In genomic region chr1:108663074-108663473, GRCh38 we compare ENCODE assay signal across 21 cellular contexts. TPM values are rescaled to one million over a fixed set of nuclear protein-coding genes. Genes with fewer than 3 reads are reported as not detected.
DNase-seq lines count a peak whose midpoint lies in the region; ATAC-seq and TF ChIP-seq lines count a peak whose summit lies in the region.
"Had no signal": no experiment of that assay in that cellular context is flagged by ENCODE, and none has a peak within 500 bp of the region (broad histone marks: within the 10 kb centered on the region; RNA-seq: fewer than 3 reads in every experiment).

No MANE protein-coding gene starts in this region.

- H3K36me3 ChIP-seq in mucosa of descending colon (ENCODE audit: low read depth) = no peaks in the 10 kb centered on the region
- H3K36me3 ChIP-seq: prostate gland, stomach, WERI-Rb-1 had no signal

- intact Hi-C loops in activated CD4-positive, alpha-beta T cell treated with anti-CD3 and anti-CD28 coated beads for 36 hours (cut with DNase I, micrococcal nuclease) = no loop called here
- intact Hi-C loops in mucosa of descending colon (cut with DNase I, micrococcal nuclease) = no loop called here

- ATAC-seq in activated CD4-positive, alpha-beta T cell treated with anti-CD3 and anti-CD28 coated beads for 36 hours = no peak
- ATAC-seq in mucosa of descending colon = no peak
- ATAC-seq: K562 had no signal

- TF ChIP-seq CTCF in fibroblast of the aortic adventitia (IDR thresholded peaks at IDR 0.05; ENCODE audit: insufficient read depth, low read length) (no peak), mucosa of descending colon (IDR thresholded peaks at IDR 0.05) (no peak)

- CTCF ChIA-PET in activated CD4-positive, alpha-beta T cell treated with anti-CD3 and anti-CD28 coated beads for 36 hours (lab: Charles Lee) = interaction anchor here (0.7 to 1.9 kb wide), 5 partner anchors 9 to 235 kb away, joined by 3 to 7 read pairs (median 5); partner anchors contain the start of gene PRPF38B
- CTCF ChIA-PET in activated CD4-positive, alpha-beta memory T cell treated with anti-CD3 and anti-CD28 coated beads, Interleukin-2, amount 10 ng/mL, durations not matched to agents 7 days and 5 days (lab: Charles Lee) = interaction anchor here (7.1 kb wide), 1 partner anchor 17 kb away, joined by 100 read pairs; no protein-coding TSS in a partner anchor

- peak overlapping the region; percentile 7 for H3K27ac Mint-ChIP-seq in activated CD4-positive, alpha-beta T cell treated with anti-CD3 and anti-CD28 coated beads for 36 hours
- H3K27ac Mint-ChIP-seq in activated CD4-positive, alpha-beta memory T cell treated with anti-CD3 and anti-CD28 coated beads, Interleukin-2, amount 10 ng/mL, durations not matched to agents 7 days and 5 days = no peak overlapping the region

- no peak for DNase-seq in activated CD4-positive, alpha-beta T cell treated with anti-CD3 and anti-CD28 coated beads for 36 hours
- no peak for DNase-seq in activated CD4-positive, alpha-beta T cell treated with anti-CD3 and anti-CD28 coated beads, Interleukin-2, amount 50 U/mL, for 48 hours
- DNase-seq in DMS 273 treated with DMSO at 0.1 percent for 48 hours (lab: John Stamatoyannopoulos, UW) (peak; percentile 50), fibroblast of the aortic adventitia (ENCODE audit: low read depth) (peak; percentile 25), mucosa of descending colon (no peak), NCI-H1092 (lab: John Stamatoyannopoulos, UW) (no peak), ureter (ENCODE audit: low spot score) (no peak)
- DNase-seq in activated CD4-positive, alpha-beta memory T cell treated with anti-CD3 and anti-CD28 coated beads, Interleukin-2, amount 10 ng/mL, durations not matched to agents 7 days and 5 days = no peak
- DNase-seq: activated naive CD4-positive, alpha-beta T cell treated with anti-CD3 and anti-CD28 coated beads, Interleukin-2, amount 50 U/mL, for 16 hours; naive B cell; NCI-H2107; stimulated activated CD4-positive, alpha-beta T cell treated with anti-CD3 and anti-CD28 coated beads, Interleukin-15, amount 100 ng/mL, for 24 hours; stomach; WERI-Rb-1 had no signal

- no peaks in the 10 kb centered on the region for H3K4me1 ChIP-seq in mucosa of descending colon (ENCODE audit: low read depth)
- H3K4me1 ChIP-seq: prostate gland had no signal

- H3K4me3 ChIP-seq in fibroblast of the aortic adventitia (ENCODE audit: low read depth, low read length) = no peak overlapping the region
- no peak overlapping the region for H3K4me3 ChIP-seq in mucosa of descending colon
- H3K4me3 ChIP-seq: K562, lung, prostate gland, stomach had no signal

- no peak overlapping the region for H3K4me3 Mint-ChIP-seq in activated CD4-positive, alpha-beta T cell treated with anti-CD3 and anti-CD28 coated beads for 36 hours
- peak overlapping the region; percentile 23 for H3K4me3 Mint-ChIP-seq in activated CD4-positive, alpha-beta memory T cell treated with anti-CD3 and anti-CD28 coated beads, Interleukin-2, amount 10 ng/mL, durations not matched to agents 7 days and 5 days
- H3K4me3 Mint-ChIP-seq: CD14-positive monocyte had no signal

- H3K36me3 Mint-ChIP-seq in activated CD4-positive, alpha-beta T cell treated with anti-CD3 and anti-CD28 coated beads for 36 hours (ENCODE audit: low read depth) = no peaks in the 10 kb centered on the region
- H3K36me3 Mint-ChIP-seq in activated CD4-positive, alpha-beta memory T cell treated with anti-CD3 and anti-CD28 coated beads, Interleukin-2, amount 10 ng/mL, durations not matched to agents 7 days and 5 days (ENCODE audit: low read depth) = peaks cover 5% of the 10 kb centered on the region
- H3K36me3 Mint-ChIP-seq: naive B cell had no signal

- H3K4me1 Mint-ChIP-seq in activated CD4-positive, alpha-beta T cell treated with anti-CD3 and anti-CD28 coated beads for 36 hours = peaks cover 25% of the 10 kb centered on the region
- H3K4me1 Mint-ChIP-seq in activated CD4-positive, alpha-beta memory T cell treated with anti-CD3 and anti-CD28 coated beads, Interleukin-2, amount 10 ng/mL, durations not matched to agents 7 days and 5 days = peaks cover 35% of the 10 kb centered on the region

- H3K27me3 Mint-ChIP-seq in activated CD4-positive, alpha-beta T cell treated with anti-CD3 and anti-CD28 coated beads for 36 hours = no peaks in the 10 kb centered on the region
- H3K27me3 Mint-ChIP-seq in activated CD4-positive, alpha-beta memory T cell treated with anti-CD3 and anti-CD28 coated beads, Interleukin-2, amount 10 ng/mL, durations not matched to agents 7 days and 5 days = no peaks in the 10 kb centered on the region
- H3K27me3 Mint-ChIP-seq: naive B cell had no signal

- H3K9me3 ChIP-seq in mucosa of descending colon = no peaks in the 10 kb centered on the region
- H3K9me3 ChIP-seq: prostate gland, stomach had no signal

- H3K9me3 Mint-ChIP-seq in activated CD4-positive, alpha-beta T cell treated with anti-CD3 and anti-CD28 coated beads for 36 hours (ENCODE audit: low read depth) = no peaks in the 10 kb centered on the region
- H3K9me3 Mint-ChIP-seq in activated CD4-positive, alpha-beta memory T cell treated with anti-CD3 and anti-CD28 coated beads, Interleukin-2, amount 10 ng/mL, durations not matched to agents 7 days and 5 days = peaks cover 2% of the 10 kb centered on the region

- POLR2A ChIA-PET in activated CD4-positive, alpha-beta T cell treated with anti-CD3 and anti-CD28 coated beads for 36 hours (lab: Charles Lee) = interaction anchor here (0.6 to 1.3 kb wide), 3 partner anchors 8 to 211 kb away, joined by 3 to 4 read pairs (median 3); no protein-coding TSS in a partner anchor
- POLR2A ChIA-PET in activated CD4-positive, alpha-beta memory T cell treated with anti-CD3 and anti-CD28 coated beads, Interleukin-2, amount 10 ng/mL, durations not matched to agents 7 days and 5 days (lab: Charles Lee) = interaction anchor here (1.0 to 7.2 kb wide), 3 partner anchors 9 to 30 kb away, joined by 3 to 182 read pairs (median 20); partner anchors contain the start of gene PRPF38B

RNA-seq across cellular contexts. Expression of gene HENMT1, which starts 2.2 kb away (rescaled TPM):
- 10 to 100 TPM; 14.6 to 20.6 TPM for total RNA-seq in activated CD4-positive, alpha-beta T cell treated with anti-CD3 and anti-CD28 coated beads for 36 hours
- 10 to 100 TPM; 26.7 to 27.3 TPM for total RNA-seq in activated CD4-positive, alpha-beta memory T cell treated with anti-CD3 and anti-CD28 coated beads, Interleukin-2, amount 10 ng/mL, durations not matched to agents 7 days and 5 days
- total RNA-seq in fibroblast of the aortic adventitia (ENCODE audit: low replicate concordance) = 4.1 and 4.5 TPM in 2 replicates
- 1 to 10 TPM; 5.9 to 8.9 (median 7.8) TPM for total RNA-seq in mucosa of descending colon
- total RNA-seq in ureter = 8.8 TPM
- total RNA-seq: Daoy, H4, K562 had no signal

RNA-seq across cellular contexts. Expression of gene PRPF38B, which starts 29.0 kb away (rescaled TPM):
- 10 to 100 TPM; 57.9 to 61.1 TPM for total RNA-seq in activated CD4-positive, alpha-beta T cell treated with anti-CD3 and anti-CD28 coated beads for 36 hours
- total RNA-seq in activated CD4-positive, alpha-beta memory T cell treated with anti-CD3 and anti-CD28 coated beads, Interleukin-2, amount 10 ng/mL, durations not matched to agents 7 days and 5 days = 10 to 100 TPM; 68.5 to 70.5 TPM
- 20.0 and 25.2 TPM in 2 replicates for total RNA-seq in fibroblast of the aortic adventitia (ENCODE audit: low replicate concordance)
- 10 to 100 TPM; 32.8 to 38.3 (median 38.2) TPM for total RNA-seq in mucosa of descending colon
- total RNA-seq in ureter = 48.9 TPM

RNA-seq across cellular contexts. Expression of gene FNDC7, which starts 49.6 kb away (rescaled TPM):
- under 1 TPM in 1 of 2 experiments, not detected in 1; 0.12 TPM for total RNA-seq in activated CD4-positive, alpha-beta T cell treated with anti-CD3 and anti-CD28 coated beads for 36 hours
- total RNA-seq in activated CD4-positive, alpha-beta memory T cell treated with anti-CD3 and anti-CD28 coated beads, Interleukin-2, amount 10 ng/mL, durations not matched to agents 7 days and 5 days = under 1 TPM in 1 of 2 experiments, not detected in 1; 0.05 TPM
- total RNA-seq in fibroblast of the aortic adventitia (ENCODE audit: low replicate concordance) (under 0.01 TPM in 1 of 2 replicates, not detected in the other), mucosa of descending colon (not detected), ureter (not detected)
- total RNA-seq: dermis microvascular lymphatic vessel endothelial cell, H4, K562, stomach had no signal

Comparison
In these comparisons a context has a peak if more than half of its experiments do, and no peak if none do; other contexts are left out.
1. DNase-seq: peak in DMS 273 treated with DMSO at 0.1 percent for 48 hours (single experiment) and fibroblast of the aortic adventitia (single experiment); none in activated CD4-positive, alpha-beta T cell treated with anti-CD3 and anti-CD28 coated beads for 36 hours (single experiment), activated CD4-positive, alpha-beta T cell treated with anti-CD3 and anti-CD28 coated beads, Interleukin-2, amount 50 U/mL, for 48 hours (0 of 2), activated CD4-positive, alpha-beta memory T cell treated with anti-CD3 and anti-CD28 coated beads, Interleukin-2, amount 10 ng/mL, durations not matched to agents 7 days and 5 days (single experiment), mucosa of descending colon (0 of 3), NCI-H1092 (single experiment) and ureter (single experiment).